ENCODE assay signal across 29 cellular contexts in genomic region chr15:94266789-94267188, GRCh38. TPM values are rescaled to one million over a fixed set of nuclear protein-coding genes. Genes with fewer than 3 reads are reported as not detected.
DNase-seq lines count a peak whose midpoint lies in the region; ATAC-seq and TF ChIP-seq lines count a peak whose summit lies in the region.
"Had no signal": no experiment of that assay in that cellular context is flagged by ENCODE, and none has a peak within 500 bp of the region (broad histone marks: within the 10 kb centered on the region; RNA-seq: fewer than 3 reads in every experiment).

No MANE protein-coding gene starts in this region.

- no peak overlapping the region for H3K27ac ChIP-seq in tibial artery
- H3K27ac ChIP-seq: adrenal gland, brain microvascular endothelial cell, PC-9, tibial nerve had no signal

- intact Hi-C loops in activated T-helper 1 cell treated with anti-CD3 and anti-CD28 coated beads, Interleukin-12 subunit alpha, Interleukin-12 subunit beta, Interleukin-2, Interleukin-4 antibody, amounts not matched to agents 30 ng/mL and 10 ng/mL and 1 ng/mL, durations not matched to agents 14 hours and 24 hours and 36 hours (cut with micrococcal nuclease) = no loop called here
- intact Hi-C loops in tibial artery (cut with DNase I; ENCODE audit: low total_unique reads) = no loop called here

- no peak for TF ChIP-seq CTCF in LNCaP clone FGC (IDR thresholded peaks at IDR 0.05; ENCODE audit: control insufficient read depth, extremely low read depth, insufficient read depth)
- no peak for TF ChIP-seq CTCF in tibial artery (IDR thresholded peaks at IDR 0.05)

- H3K27ac Mint-ChIP-seq in activated T-helper 1 cell treated with anti-CD3 and anti-CD28 coated beads, Interleukin-12 subunit alpha, Interleukin-12 subunit beta, Interleukin-2, Interleukin-4 antibody, amounts not matched to agents 30 ng/mL and 10 ng/mL and 1 ng/mL, durations not matched to agents 14 hours and 24 hours and 36 hours = peak overlapping the region; percentile 40
- H3K27ac Mint-ChIP-seq in natural killer cell treated with Interleukin-12 subunit alpha and Interleukin-12 subunit beta and Interleukin-15 and Interleukin-18, amount 100 ng/mL, for 72 hours = peak overlapping the region in 1 of 2 donors; percentile 90
- H3K27ac Mint-ChIP-seq: activated CD4-positive, alpha-beta memory T cell treated with anti-CD3 and anti-CD28 coated beads, Interleukin-2, amount 10 ng/mL, durations not matched to agents 7 days and 5 days; activated T-cell treated with anti-CD3 and anti-CD28 coated beads, Interleukin-2, amount 50 U/mL, for 24 hours; CD4-positive, CD25-positive, alpha-beta regulatory T cell; H9; mesothelial cell of epicardium; naive thymus-derived CD4-positive, alpha-beta T cell had no signal

- H3K27me3 ChIP-seq in tibial artery = no peaks in the 10 kb centered on the region
- H3K27me3 ChIP-seq: adrenal gland, brain microvascular endothelial cell, MG63, tibial nerve had no signal

- no peaks in the 10 kb centered on the region for H3K4me1 ChIP-seq in tibial artery
- H3K4me1 ChIP-seq: adrenal gland, tibial nerve had no signal

- H3K27me3 Mint-ChIP-seq in activated T-helper 1 cell treated with anti-CD3 and anti-CD28 coated beads, Interleukin-12 subunit alpha, Interleukin-12 subunit beta, Interleukin-2, Interleukin-4 antibody, amounts not matched to agents 30 ng/mL and 10 ng/mL and 1 ng/mL, durations not matched to agents 14 hours and 24 hours and 36 hours (ENCODE audit: insufficient read depth) = no peaks in the 10 kb centered on the region
- H3K27me3 Mint-ChIP-seq in natural killer cell treated with Interleukin-12 subunit alpha and Interleukin-12 subunit beta and Interleukin-15 and Interleukin-18, amount 100 ng/mL, for 72 hours = no peaks in the 10 kb centered on the region
- H3K27me3 Mint-ChIP-seq: activated CD4-positive, alpha-beta memory T cell treated with anti-CD3 and anti-CD28 coated beads, Interleukin-2, amount 10 ng/mL, durations not matched to agents 7 days and 5 days; activated T-cell treated with anti-CD3 and anti-CD28 coated beads, Interleukin-2, amount 50 U/mL, for 24 hours; CD4-positive, CD25-positive, alpha-beta regulatory T cell had no signal

- H3K4me1 Mint-ChIP-seq in activated T-helper 1 cell treated with anti-CD3 and anti-CD28 coated beads, Interleukin-12 subunit alpha, Interleukin-12 subunit beta, Interleukin-2, Interleukin-4 antibody, amounts not matched to agents 30 ng/mL and 10 ng/mL and 1 ng/mL, durations not matched to agents 14 hours and 24 hours and 36 hours (ENCODE audit: low read depth) = peaks cover 44% of the 10 kb centered on the region
- H3K4me1 Mint-ChIP-seq in natural killer cell treated with Interleukin-12 subunit alpha and Interleukin-12 subunit beta and Interleukin-15 and Interleukin-18, amount 100 ng/mL, for 72 hours (ENCODE audit: low read depth in 2 of 2) = peaks cover 45 to 56% of the 10 kb centered on the region in 2 donors
- H3K4me1 Mint-ChIP-seq: H9, mesothelial cell of epicardium had no signal

- no peak for ATAC-seq in natural killer cell treated with Interleukin-12 subunit alpha and Interleukin-12 subunit beta and Interleukin-15 and Interleukin-18, amount 100 ng/mL, for 72 hours
- ATAC-seq in SK-N-SH treated with all-trans-retinoic acid at 6 μM for 48 hours = no peak
- ATAC-seq: activated CD4-positive, CD25-positive, alpha-beta regulatory T cell treated with anti-CD3 and anti-CD28 coated beads, Interleukin-2, amount 50 U/mL, for 24 hours; naive thymus-derived CD4-positive, alpha-beta T cell; Right ventricle myocardium inferior had no signal

- H3K4me3 ChIP-seq in LNCaP clone FGC (ENCODE audit: low read depth, low read length) (no peak overlapping the region), tibial artery (no peak overlapping the region)
- H3K4me3 ChIP-seq: adrenal gland, MG63, PC-9, skin epidermis, tibial nerve had no signal

- H3K36me3 ChIP-seq in tibial artery = no peaks in the 10 kb centered on the region
- H3K36me3 ChIP-seq: adrenal gland, brain microvascular endothelial cell, MG63, tibial nerve had no signal

- peaks cover 27% of the 10 kb centered on the region for H3K36me3 Mint-ChIP-seq in activated T-helper 1 cell treated with anti-CD3 and anti-CD28 coated beads, Interleukin-12 subunit alpha, Interleukin-12 subunit beta, Interleukin-2, Interleukin-4 antibody, amounts not matched to agents 30 ng/mL and 10 ng/mL and 1 ng/mL, durations not matched to agents 14 hours and 24 hours and 36 hours (ENCODE audit: low read depth)
- H3K36me3 Mint-ChIP-seq in natural killer cell treated with Interleukin-12 subunit alpha and Interleukin-12 subunit beta and Interleukin-15 and Interleukin-18, amount 100 ng/mL, for 72 hours = peaks cover 6% of the 10 kb centered on the region
- H3K36me3 Mint-ChIP-seq: mesothelial cell of epicardium had no signal

- DNase-seq in NOMO-1 treated with DMSO at 0.1 percent for 48 hours (lab: John Stamatoyannopoulos, UW; ENCODE audit: unreplicated experiment) (peak; percentile 12), NOMO-1 treated with dmso at 0.1 percent for 144 hours (lab: John Stamatoyannopoulos, UW; ENCODE audit: unreplicated experiment) (no peak), LNCaP clone FGC (ENCODE audit: low read depth) (peak; percentile 57), iPS-NIHi7 (ENCODE audit: extremely low spot score) (no peak), tibial artery (no peak)
- DNase-seq in activated T-helper 1 cell treated with anti-CD3 and anti-CD28 coated beads, Interleukin-12 subunit alpha, Interleukin-12 subunit beta, Interleukin-2, Interleukin-4 antibody, amounts not matched to agents 30 ng/mL and 10 ng/mL and 1 ng/mL, durations not matched to agents 14 hours and 24 hours and 36 hours (ENCODE audit: low spot score) = no peak
- DNase-seq in natural killer cell treated with Interleukin-12 subunit alpha and Interleukin-12 subunit beta and Interleukin-15 and Interleukin-18, amount 100 ng/mL, for 72 hours (ENCODE audit: low spot score) = no peak
- DNase-seq: 8988T; activated CD4-positive, alpha-beta memory T cell treated with anti-CD3 and anti-CD28 coated beads, Interleukin-2, amount 10 ng/mL, durations not matched to agents 7 days and 5 days; activated T-cell treated with anti-CD3 and anti-CD28 coated beads, Interleukin-2, amount 50 U/mL, for 24 hours; adrenal gland; brain microvascular endothelial cell; CD4-positive, CD25-positive, alpha-beta regulatory T cell; H9; naive thymus-derived CD4-positive, alpha-beta T cell; NCI-H1417 treated with DMSO at 0.1 percent for 48 hours; NCI-H2081 treated with DMSO at 0.1 percent for 48 hours; NCI-H345; NCI-H774; PC-9; stimulated activated CD8-positive, alpha-beta memory T cell treated with anti-CD3 and anti-CD28 coated beads, Interleukin-4, amount 100 ng/mL, for 48 hours; SW 1271 had no signal

- H3K9me3 ChIP-seq in tibial artery = no peaks in the 10 kb centered on the region
- H3K9me3 ChIP-seq: adrenal gland, MG63, tibial nerve had no signal

- H3K4me3 Mint-ChIP-seq in activated T-helper 1 cell treated with anti-CD3 and anti-CD28 coated beads, Interleukin-12 subunit alpha, Interleukin-12 subunit beta, Interleukin-2, Interleukin-4 antibody, amounts not matched to agents 30 ng/mL and 10 ng/mL and 1 ng/mL, durations not matched to agents 14 hours and 24 hours and 36 hours = no peak overlapping the region
- peak overlapping the region; percentile 31 for H3K4me3 Mint-ChIP-seq in natural killer cell treated with Interleukin-12 subunit alpha and Interleukin-12 subunit beta and Interleukin-15 and Interleukin-18, amount 100 ng/mL, for 72 hours
- H3K4me3 Mint-ChIP-seq: activated CD4-positive, alpha-beta memory T cell treated with anti-CD3 and anti-CD28 coated beads, Interleukin-2, amount 10 ng/mL, durations not matched to agents 7 days and 5 days; activated T-cell treated with anti-CD3 and anti-CD28 coated beads, Interleukin-2, amount 50 U/mL, for 24 hours; CD4-positive, CD25-positive, alpha-beta regulatory T cell; H9; mesothelial cell of epicardium; naive thymus-derived CD4-positive, alpha-beta T cell had no signal

- no peaks in the 10 kb centered on the region for H3K9me3 Mint-ChIP-seq in activated T-helper 1 cell treated with anti-CD3 and anti-CD28 coated beads, Interleukin-12 subunit alpha, Interleukin-12 subunit beta, Interleukin-2, Interleukin-4 antibody, amounts not matched to agents 30 ng/mL and 10 ng/mL and 1 ng/mL, durations not matched to agents 14 hours and 24 hours and 36 hours
- H3K9me3 Mint-ChIP-seq in natural killer cell treated with Interleukin-12 subunit alpha and Interleukin-12 subunit beta and Interleukin-15 and Interleukin-18, amount 100 ng/mL, for 72 hours = peaks cover 3% of the 10 kb centered on the region
- H3K9me3 Mint-ChIP-seq: activated CD4-positive, alpha-beta memory T cell treated with anti-CD3 and anti-CD28 coated beads, Interleukin-2, amount 10 ng/mL, durations not matched to agents 7 days and 5 days; activated T-cell treated with anti-CD3 and anti-CD28 coated beads, Interleukin-2, amount 50 U/mL, for 24 hours; CD4-positive, CD25-positive, alpha-beta regulatory T cell had no signal

TF ChIP-seq in SK-N-SH treated with all-trans-retinoic acid at 6 μM for 48 hours, 23 proteins besides CTCF, POLR2A, EP300 and RAD21:
- TF ChIP-seq TCF4 (CRISPR knock-in tag; IDR thresholded peaks at IDR 0.05; ENCODE audit: borderline replicate concordance) (no peak), CSRNP3 (CRISPR knock-in tag; IDR thresholded peaks at IDR 0.05) (no peak)
TF ChIP-seq in SK-N-SH treated with all-trans-retinoic acid at 6 μM for 48 hours: peak in this region for 0.

RNA-seq across cellular contexts. Expression of gene MCTP2, which starts 35.4 kb away (rescaled TPM):
- total RNA-seq in activated T-helper 1 cell treated with anti-CD3 and anti-CD28 coated beads, Interleukin-12 subunit alpha, Interleukin-12 subunit beta, Interleukin-2, Interleukin-4 antibody, amounts not matched to agents 30 ng/mL and 10 ng/mL and 1 ng/mL, durations not matched to agents 14 hours and 24 hours and 36 hours = 93.2 and 96.0 TPM in 2 replicates
- total RNA-seq in natural killer cell treated with Interleukin-12 subunit alpha and Interleukin-12 subunit beta and Interleukin-15 and Interleukin-18, amount 100 ng/mL, for 72 hours = 100 to 1,000 TPM; 262 to 344 TPM

Comparison
In these comparisons a context has a peak if more than half of its experiments do, and no peak if none do; other contexts are left out.
1. DNase-seq: peak in NOMO-1 treated with DMSO at 0.1 percent for 48 hours (single experiment) and LNCaP clone FGC (single experiment); none in NOMO-1 treated with dmso at 0.1 percent for 144 hours (single experiment), activated T-helper 1 cell treated with anti-CD3 and anti-CD28 coated beads, Interleukin-12 subunit alpha, Interleukin-12 subunit beta, Interleukin-2, Interleukin-4 antibody, amounts not matched to agents 30 ng/mL and 10 ng/mL and 1 ng/mL, durations not matched to agents 14 hours and 24 hours and 36 hours (single experiment), natural killer cell treated with Interleukin-12 subunit alpha and Interleukin-12 subunit beta and Interleukin-15 and Interleukin-18, amount 100 ng/mL, for 72 hours (single experiment), iPS-NIHi7 (single experiment) and tibial artery (0 of 2).